ENCODE assay signal across 8 cellular contexts in genomic region chr2:235106874-235107639, GRCh38.
DNase-seq lines count a peak whose midpoint lies in the region; TF ChIP-seq lines count a peak whose summit lies in the region.

No MANE protein-coding gene starts in this region.

- H3K4me1 Mint-ChIP-seq in activated T-helper 2 cell treated with anti-CD3 and anti-CD28 coated beads, Interferon-gamma antibody, Interleukin-2, Interleukin-4, amounts not matched to agents 10 μg/mL and 5 μg/mL and 100 μg/mL, durations not matched to agents 14 hours and 24 hours and 36 hours (ENCODE audit: low read depth) = no peaks in the 10 kb centered on the region

- H3K9me3 Mint-ChIP-seq in activated T-helper 2 cell treated with anti-CD3 and anti-CD28 coated beads, Interferon-gamma antibody, Interleukin-2, Interleukin-4, amounts not matched to agents 10 μg/mL and 5 μg/mL and 100 μg/mL, durations not matched to agents 14 hours and 24 hours and 36 hours = no peaks in the 10 kb centered on the region

- no peak overlapping the region for H3K4me3 Mint-ChIP-seq in activated T-helper 2 cell treated with anti-CD3 and anti-CD28 coated beads, Interferon-gamma antibody, Interleukin-2, Interleukin-4, amounts not matched to agents 10 μg/mL and 5 μg/mL and 100 μg/mL, durations not matched to agents 14 hours and 24 hours and 36 hours (ENCODE audit: low read depth)

- no peak overlapping the region for H3K4me3 ChIP-seq in GM12865 (ENCODE audit: low read depth, low read length)
- no peak overlapping the region for H3K4me3 ChIP-seq in astrocyte of the cerebellum (ENCODE audit: low read depth, low read length)

- H3K36me3 Mint-ChIP-seq in activated T-helper 2 cell treated with anti-CD3 and anti-CD28 coated beads, Interferon-gamma antibody, Interleukin-2, Interleukin-4, amounts not matched to agents 10 μg/mL and 5 μg/mL and 100 μg/mL, durations not matched to agents 14 hours and 24 hours and 36 hours (ENCODE audit: low read depth) = no peaks in the 10 kb centered on the region

- H3K27me3 Mint-ChIP-seq in activated T-helper 2 cell treated with anti-CD3 and anti-CD28 coated beads, Interferon-gamma antibody, Interleukin-2, Interleukin-4, amounts not matched to agents 10 μg/mL and 5 μg/mL and 100 μg/mL, durations not matched to agents 14 hours and 24 hours and 36 hours (ENCODE audit: low read depth) = no peaks in the 10 kb centered on the region

- peak; percentile 81 for DNase-seq in AG08396 (ENCODE audit: low spot score)
- DNase-seq in GM12865 (ENCODE audit: low read depth) = peak; percentile 28
- peak; percentile 75 for DNase-seq in NCI-H2196 (lab: John Stamatoyannopoulos, UW; ENCODE audit: unreplicated experiment)
- peak; percentile 56 for DNase-seq in astrocyte of the cerebellum (ENCODE audit: low read depth)
- DNase-seq in hypothalamus (lab: John Stamatoyannopoulos, UW) = peak in 38 of 51 donors; percentile 5 to 78 (median 40)
- peak; percentile 4 for DNase-seq in stimulated activated CD8-positive, alpha-beta memory T cell treated with anti-CD3 and anti-CD28 coated beads, Interleukin-4, amount 100 ng/mL, for 24 hours (ENCODE audit: low read depth)
- no peak for DNase-seq in activated T-helper 2 cell treated with anti-CD3 and anti-CD28 coated beads, Interferon-gamma antibody, Interleukin-2, Interleukin-4, amounts not matched to agents 10 μg/mL and 5 μg/mL and 100 μg/mL, durations not matched to agents 14 hours and 24 hours and 36 hours (ENCODE audit: low spot score)
- DNase-seq in NCI-H187 (lab: John Stamatoyannopoulos, UW) = no peak

- intact Hi-C loops in activated T-helper 2 cell treated with anti-CD3 and anti-CD28 coated beads, Interferon-gamma antibody, Interleukin-2, Interleukin-4, amounts not matched to agents 10 μg/mL and 5 μg/mL and 100 μg/mL, durations not matched to agents 14 hours and 24 hours and 36 hours (cut with micrococcal nuclease) = no loop called here

- H3K27ac Mint-ChIP-seq in activated T-helper 2 cell treated with anti-CD3 and anti-CD28 coated beads, Interferon-gamma antibody, Interleukin-2, Interleukin-4, amounts not matched to agents 10 μg/mL and 5 μg/mL and 100 μg/mL, durations not matched to agents 14 hours and 24 hours and 36 hours = no peak overlapping the region

- in situ Hi-C loops in astrocyte of the cerebellum (cut with HindIII; ENCODE audit: low sequenced_read_pairs) = loop anchor here (5.0 kb wide), 1 partner anchor 555 kb away; no protein-coding TSS in a partner anchor

- TF ChIP-seq CTCF in GM12865 (IDR thresholded peaks at IDR 0.05; ENCODE audit: insufficient read depth, low read depth, low read length, missing control alignments) = peak; percentile 33
- peak; percentile 90 for TF ChIP-seq CTCF in astrocyte of the cerebellum (IDR thresholded peaks at IDR 0.05; ENCODE audit: low read depth, low read length, missing control alignments)

Comparison
In these comparisons a context has a peak if more than half of its experiments do, and no peak if none do; other contexts are left out.
1. DNase-seq: peak in AG08396 (single experiment), GM12865 (single experiment), NCI-H2196 (single experiment), astrocyte of the cerebellum (single experiment), hypothalamus (38 of 51) and stimulated activated CD8-positive, alpha-beta memory T cell treated with anti-CD3 and anti-CD28 coated beads, Interleukin-4, amount 100 ng/mL, for 24 hours (single experiment); none in activated T-helper 2 cell treated with anti-CD3 and anti-CD28 coated beads, Interferon-gamma antibody, Interleukin-2, Interleukin-4, amounts not matched to agents 10 μg/mL and 5 μg/mL and 100 μg/mL, durations not matched to agents 14 hours and 24 hours and 36 hours (single experiment) and NCI-H187 (0 of 2).